12 cellular contexts compared by ENCODE assay signal in the genomic region with DNA sequence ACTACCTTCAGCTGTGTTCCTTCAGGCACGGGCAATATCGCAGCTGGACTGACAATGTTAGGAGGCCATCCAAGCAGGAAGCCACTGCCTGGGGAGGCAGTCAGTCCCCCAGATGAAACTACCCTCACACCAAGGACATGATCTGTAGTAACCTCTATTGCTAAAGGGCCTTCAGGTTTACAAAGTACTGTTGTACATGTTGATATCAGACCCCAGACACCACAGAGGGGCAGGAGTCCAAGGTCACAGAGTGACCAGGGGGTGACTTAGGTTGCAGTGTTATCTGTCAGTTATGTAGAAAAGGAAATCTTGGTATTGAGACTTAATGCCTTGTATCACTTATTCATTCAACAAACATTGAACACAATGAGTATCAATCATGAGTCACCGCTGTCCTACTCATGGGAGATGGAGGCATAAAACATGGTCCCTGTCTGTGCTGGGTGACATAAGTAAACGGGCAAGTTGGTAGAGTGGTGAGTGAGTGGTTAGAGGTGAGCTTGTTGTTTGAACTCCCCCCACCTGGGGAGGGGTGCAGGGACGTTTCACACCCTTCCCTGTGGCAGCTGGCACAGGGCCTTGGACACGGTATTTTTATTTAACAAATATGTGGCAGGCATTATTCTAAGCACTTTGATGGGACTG. TPM values are rescaled to one million over a fixed set of nuclear protein-coding genes. Genes with fewer than 3 reads are reported as not detected.
DNase-seq lines count a peak whose midpoint lies in the region; ATAC-seq and TF ChIP-seq lines count a peak whose summit lies in the region.
"Had no signal": no experiment of that assay in that cellular context is flagged by ENCODE, and none has a peak within 500 bp of the region (broad histone marks: within the 10 kb centered on the region; RNA-seq: fewer than 3 reads in every experiment).

No MANE protein-coding gene starts in this region.

- no peak overlapping the region for H2BK120ac ChIP-seq in mesendoderm (ENCODE audit: low read depth, low read length)

- H3K4ac ChIP-seq in mesendoderm (ENCODE audit: low read depth, low read length) = no peak overlapping the region

- peak overlapping the region; percentile 67 for H3K27ac Mint-ChIP-seq in chondrocyte (ENCODE audit: unreplicated experiment)
- H3K27ac Mint-ChIP-seq: activated CD8-positive, alpha-beta memory T cell treated with anti-CD3 and anti-CD28 coated beads, Interleukin-2, amount 10 ng/mL, durations not matched to agents 7 days and 5 days had no signal

- H3K4me3 ChIP-seq in left ventricle myocardium inferior = no peak overlapping the region
- H3K4me3 ChIP-seq in mesendoderm (ENCODE audit: low read length) = no peak overlapping the region
- no peak overlapping the region for H3K4me3 ChIP-seq in aorta (ENCODE audit: low read length in 2 of 2)
- H3K4me3 ChIP-seq: adrenal gland, HAP-1 had no signal

- H3K23ac ChIP-seq in mesendoderm (ENCODE audit: low read length) = peak overlapping the region; percentile 15

- H3K4me1 Mint-ChIP-seq in chondrocyte (ENCODE audit: low read depth) = peaks cover 79% of the 10 kb centered on the region

- H4K8ac ChIP-seq in mesendoderm (ENCODE audit: low read depth, low read length) = no peak overlapping the region

- no peak overlapping the region for H3K18ac ChIP-seq in mesendoderm (ENCODE audit: low read length)

- peaks cover 64% of the 10 kb centered on the region for H3K79me2 ChIP-seq in mesendoderm (ENCODE audit: control insufficient read depth, insufficient read depth, low read length)

- no peak for TF ChIP-seq CTCF in left ventricle myocardium inferior (IDR thresholded peaks at IDR 0.05; ENCODE audit: borderline replicate concordance)
- TF ChIP-seq CTCF in chondrocyte (IDR thresholded peaks at IDR 0.05) = no peak

- H3K9me3 Mint-ChIP-seq in chondrocyte (ENCODE audit: low read depth) = no peaks in the 10 kb centered on the region

- intact Hi-C loops in left ventricle myocardium inferior (cut with micrococcal nuclease) = no loop called here
- intact Hi-C loops in left cardiac atrium (cut with DNase I) = no loop called here
- intact Hi-C loops in aorta (cut with DNase I) = loop anchor here in 1 of 2 donors (2.0 kb wide), 1 partner anchor 84 kb away; no protein-coding TSS in a partner anchor

- H2BK5ac ChIP-seq in mesendoderm (ENCODE audit: low read length) = no peak overlapping the region

- H3K27me3 ChIP-seq in left ventricle myocardium inferior (ENCODE audit: low read depth) = peaks cover 70% of the 10 kb centered on the region
- H3K27me3 ChIP-seq in mesendoderm (ENCODE audit: insufficient read depth, low read length, poor library complexity) = no peaks in the 10 kb centered on the region
- H3K27me3 ChIP-seq in aorta (ENCODE audit: control insufficient read depth in 1 of 2, insufficient read depth in 2 of 2, low read length in 1 of 2) = no peaks in the 10 kb centered on the region
- H3K27me3 ChIP-seq: adrenal gland had no signal

- no peak overlapping the region for H3K4me2 ChIP-seq in mesendoderm (ENCODE audit: low read length)

- H3K4me3 Mint-ChIP-seq in chondrocyte (ENCODE audit: unreplicated experiment) = no peak overlapping the region
- H3K4me3 Mint-ChIP-seq: activated CD8-positive, alpha-beta memory T cell treated with anti-CD3 and anti-CD28 coated beads, Interleukin-2, amount 10 ng/mL, durations not matched to agents 7 days and 5 days had no signal

- ATAC-seq in left cardiac atrium (no peak), aorta (ENCODE audit: low FRiP score) (no peak)

- WGBS in mesendoderm (ENCODE audit: extremely low coverage, insufficient coverage, low lambda C conversion rate) = no CpG with 5 or more reads among the region's 6 CpGs
- WGBS in aorta, 2 donors = 47 to 55% methylated on average over 6 of the region's 6 CpGs

- H3K27me3 Mint-ChIP-seq in chondrocyte (ENCODE audit: low read depth) = no peaks in the 10 kb centered on the region

- DNase-seq in left ventricle myocardium inferior = no peak
- DNase-seq in left cardiac atrium = no peak
- no peak for DNase-seq in chondrocyte (ENCODE audit: low spot score)
- no peak for DNase-seq in mesendoderm
- no peak for DNase-seq in aorta
- no peak for DNase-seq in inferior parietal cortex (ENCODE audit: extremely low spot score)
- no peak for DNase-seq in AG20443 (ENCODE audit: low spot score)
- DNase-seq in NCI-H2029 treated with DMSO at 0.1 percent for 48 hours (lab: John Stamatoyannopoulos, UW) = no peak
- DNase-seq: ACHN; activated CD8-positive, alpha-beta memory T cell treated with anti-CD3 and anti-CD28 coated beads, Interleukin-2, amount 10 ng/mL, durations not matched to agents 7 days and 5 days had no signal

- no peak overlapping the region for H4K5ac ChIP-seq in mesendoderm (ENCODE audit: low read length)

- H3K9me3 ChIP-seq in left ventricle myocardium inferior (replicated peaks) = peaks cover 2% of the 10 kb centered on the region
- no peaks in the 10 kb centered on the region for H3K9me3 ChIP-seq in aorta (ENCODE audit: control insufficient read depth, low read length)
- H3K9me3 ChIP-seq: adrenal gland, HAP-1 had no signal

- H3K36me3 ChIP-seq in left ventricle myocardium inferior (no peaks in the 10 kb centered on the region), mesendoderm (ENCODE audit: control insufficient read depth, insufficient read depth, low read length) (no peaks in the 10 kb centered on the region), aorta (ENCODE audit: control insufficient read depth in 1 of 2, insufficient read depth in 2 of 2, low read length in 1 of 2) (no peaks in the 10 kb centered on the region)
- H3K36me3 ChIP-seq: adrenal gland had no signal

- peaks cover 39% of the 10 kb centered on the region for H3K4me1 ChIP-seq in left ventricle myocardium inferior
- peaks cover 10% of the 10 kb centered on the region for H3K4me1 ChIP-seq in mesendoderm (ENCODE audit: control insufficient read depth, low read depth, low read length)
- H3K4me1 ChIP-seq in aorta (ENCODE audit: control insufficient read depth in 1 of 2, insufficient read depth in 2 of 2, low read length in 2 of 2) = peaks cover 8% of the 10 kb centered on the region in 2 donors

- peak overlapping the region; percentile 45 for H3K56ac ChIP-seq in mesendoderm (ENCODE audit: low read length)

- peaks cover 4% of the 10 kb centered on the region for H3K36me3 Mint-ChIP-seq in chondrocyte (ENCODE audit: low read depth)
- H3K36me3 Mint-ChIP-seq: activated CD8-positive, alpha-beta memory T cell treated with anti-CD3 and anti-CD28 coated beads, Interleukin-2, amount 10 ng/mL, durations not matched to agents 7 days and 5 days had no signal

- peaks cover 34% of the 10 kb centered on the region for H3K79me1 ChIP-seq in mesendoderm (ENCODE audit: low read length)

- H2BK15ac ChIP-seq in mesendoderm (replicated peaks; ENCODE audit: low read depth) = no peak overlapping the region

- H3K27ac ChIP-seq in left ventricle myocardium inferior (replicated peaks) (peak overlapping the region; percentile 69), mesendoderm (ENCODE audit: low read depth, low read length) (no peak overlapping the region), aorta (ENCODE audit: low read depth in 1 of 2, low read length in 2 of 2) (peak overlapping the region; percentile 31 to 55)

- H2AK5ac ChIP-seq in mesendoderm (ENCODE audit: low read length) = no peak overlapping the region

- no peak overlapping the region for H3K9ac ChIP-seq in mesendoderm (ENCODE audit: low read length)

RNA-seq across cellular contexts. Expression of a gene that starts 7.1 kb away (rescaled TPM):
- total RNA-seq in left ventricle myocardium inferior (2.7 TPM), left cardiac atrium (10 to 100 TPM in 1 of 2 donors, 1 to 10 TPM in 1; 6.6 to 20.4 TPM), chondrocyte (26.2 to 46.3 TPM (median 29.3 TPM) in 3 replicates), aorta (10 to 100 TPM in 1 of 2 donors, 1 to 10 TPM in 1; 9.9 to 25.7 TPM)
- polyA plus RNA-seq in mesendoderm (2013, experiment 1 of 2) = 15.9 TPM
- polyA plus RNA-seq in mesendoderm (2013, experiment 2 of 2) = 16.6 TPM
- polyA plus RNA-seq in aorta = 10 to 100 TPM; 10.4 to 12.4 TPM
